8 cellular contexts compared by ENCODE assay signal in the genomic region with DNA sequence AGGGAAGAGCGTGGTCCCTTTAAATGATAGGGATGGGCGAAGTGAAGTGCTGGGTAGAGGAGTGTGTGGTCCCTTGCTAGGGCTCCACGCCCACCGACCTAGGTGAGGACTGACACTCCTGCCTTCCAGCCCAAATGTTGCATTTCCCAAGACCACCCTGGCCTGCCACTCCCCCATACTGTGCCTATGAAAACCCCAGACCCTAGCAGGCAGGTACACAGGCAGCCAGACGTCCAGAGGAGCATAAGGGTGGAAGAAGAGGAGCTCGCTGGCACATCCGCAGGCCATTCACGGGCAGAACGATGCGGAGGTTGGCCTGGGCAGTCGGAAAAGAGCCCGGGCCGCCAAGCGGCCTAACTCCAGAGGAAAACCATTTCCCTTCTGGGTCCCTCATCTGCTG. TPM values are rescaled to one million over a fixed set of nuclear protein-coding genes. Genes with fewer than 3 reads are reported as not detected.
DNase-seq lines count a peak whose midpoint lies in the region; ATAC-seq, FAIRE-seq and TF ChIP-seq lines count a peak whose summit lies in the region.

No MANE protein-coding gene starts in this region.

- CTCF ChIA-PET in endothelial cell of umbilical vein (lab: Charles Lee) = interaction anchor here (0.9 kb wide), 1 partner anchor 1321 kb away, joined by 3 read pairs; no protein-coding TSS in a partner anchor

- H2AFZ ChIP-seq in OCI-LY3 (ENCODE audit: low read depth, low read length) (peak overlapping the region; percentile 93), endothelial cell of umbilical vein (ENCODE audit: low read depth, low read length) (peak overlapping the region; percentile 78)

- H3K9me3 ChIP-seq in OCI-LY3 (ENCODE audit: insufficient read depth, low read length) (no peaks in the 10 kb centered on the region), endothelial cell of umbilical vein (replicated peaks; ENCODE audit: control insufficient read depth, insufficient read depth, low read length) (no peaks in the 10 kb centered on the region)

- peaks cover 39% of the 10 kb centered on the region for H3K79me2 ChIP-seq in OCI-LY3 (ENCODE audit: low read length)
- peaks cover 35% of the 10 kb centered on the region for H3K79me2 ChIP-seq in endothelial cell of umbilical vein (ENCODE audit: control insufficient read depth, insufficient read depth, low read length)

- H3K4me1 ChIP-seq in OCI-LY3 (ENCODE audit: low read length) (peaks cover 16% of the 10 kb centered on the region), endothelial cell of umbilical vein (ENCODE audit: control insufficient read depth, extremely low read depth, insufficient read depth, low read length) (peaks cover 20% of the 10 kb centered on the region)

- intact Hi-C loops in endothelial cell of umbilical vein (cut with micrococcal nuclease) = no loop called here

- no TSS peak for BruUV-seq in endothelial cell of umbilical vein (replicated peaks; lab: Mats Ljungman, UMichigan)

- H3K4me1 Mint-ChIP-seq in progenitor cell of endocrine pancreas (ENCODE audit: low read depth) = peaks cover 24% of the 10 kb centered on the region

- POLR2A ChIA-PET in endothelial cell of umbilical vein (lab: Charles Lee) = no interaction called here

- no peaks in the 10 kb centered on the region; the same call in 1 of the 2 replicates for H4K20me1 ChIP-seq in OCI-LY3 (ENCODE audit: insufficient read depth, low read length)
- no peaks in the 10 kb centered on the region for H4K20me1 ChIP-seq in endothelial cell of umbilical vein (replicated peaks; ENCODE audit: control insufficient read depth, extremely low read depth, insufficient read depth, low read length)

- no peaks in the 10 kb centered on the region for H3K9me1 ChIP-seq in endothelial cell of umbilical vein (replicated peaks; ENCODE audit: control insufficient read depth, extremely low read depth, insufficient read depth, low read length)

- DNase-seq in GM06990 (ENCODE audit: extremely low read depth, insufficient read length) = peak; percentile 10
- no peak for DNase-seq in endothelial cell of umbilical vein (ENCODE audit: low read depth, low spot score)
- no peak for DNase-seq in progenitor cell of endocrine pancreas (ENCODE audit: low spot score, unreplicated experiment)
- DNase-seq in activated CD4-positive, CD25-positive, alpha-beta regulatory T cell treated with anti-CD3 and anti-CD28 coated beads, Interleukin-2, amount 50 U/mL, for 72 hours = no peak
- no peak for DNase-seq in NCI-H2081 treated with DMSO at 0.1 percent for 48 hours (lab: John Stamatoyannopoulos, UW)
- no peak for DNase-seq in superior temporal gyrus (ENCODE audit: extremely low spot score)

- peak overlapping the region; percentile 96 for H3K4me3 Mint-ChIP-seq in progenitor cell of endocrine pancreas (ENCODE audit: low read depth)

- no peak overlapping the region for H3K27ac Mint-ChIP-seq in progenitor cell of endocrine pancreas

- H3K4me2 ChIP-seq in OCI-LY3 (ENCODE audit: low read length) = peak overlapping the region; percentile 78
- H3K4me2 ChIP-seq in endothelial cell of umbilical vein (ENCODE audit: insufficient read depth, low read length) = peak overlapping the region; percentile 65

- no peaks in the 10 kb centered on the region for H3K9me3 Mint-ChIP-seq in progenitor cell of endocrine pancreas (ENCODE audit: low read depth)

- TF ChIP-seq CTCF in GM06990 (IDR thresholded peaks at IDR 0.05; ENCODE audit: insufficient read depth, low read length, poor library complexity, severe bottlenecking) = no peak
- TF ChIP-seq CTCF in OCI-LY3 (IDR thresholded peaks at IDR 0.05; ENCODE audit: low read depth, low read length) = no peak
- TF ChIP-seq CTCF in endothelial cell of umbilical vein (IDR thresholded peaks at IDR 0.05; ENCODE audit: extremely low read depth in 1 of 2, insufficient read depth in 1 of 2, low read depth in 1 of 2, low read length in 2 of 2) = no peak
- no peak for TF ChIP-seq CTCF in progenitor cell of endocrine pancreas (IDR thresholded peaks at IDR 0.05; ENCODE audit: unreplicated experiment)

- TF ChIP-seq POLR2A in endothelial cell of umbilical vein (IDR thresholded peaks at IDR 0.05; ENCODE audit: low read depth, low read length) = no peak

- no peak for FAIRE-seq in endothelial cell of umbilical vein (lab: Jason Lieb, UNC)

- dilution Hi-C loops in endothelial cell of umbilical vein (cut with MboI; ENCODE audit: extremely low pct_ligation_motif_present, low sequenced_read_pairs) = no loop called here

- peaks cover 2% of the 10 kb centered on the region for H3K36me3 Mint-ChIP-seq in progenitor cell of endocrine pancreas (ENCODE audit: insufficient read depth)

- H3K36me3 ChIP-seq in GM06990 (ENCODE audit: control insufficient read depth, insufficient read depth, low read length) (no peaks in the 10 kb centered on the region), OCI-LY3 (replicated peaks; ENCODE audit: low read depth, low read length) (no peaks in the 10 kb centered on the region), endothelial cell of umbilical vein (ENCODE audit: control insufficient read depth in 2 of 2, extremely low read depth in 1 of 2, insufficient read depth in 2 of 2, low read length in 2 of 2) (no peaks in the 10 kb centered on the region)

- H3K9ac ChIP-seq in OCI-LY3 (ENCODE audit: low read length) = peak overlapping the region; percentile 87
- no peak overlapping the region for H3K9ac ChIP-seq in endothelial cell of umbilical vein (replicated peaks; ENCODE audit: extremely low read depth, insufficient read depth, low read length)

- H3K4me3 ChIP-seq in GM06990 (replicated peaks; ENCODE audit: low read depth, low read length) = peak overlapping the region; percentile 97
- peak overlapping the region; percentile 97 for H3K4me3 ChIP-seq in OCI-LY3 (ENCODE audit: low read length)
- no peak overlapping the region for H3K4me3 ChIP-seq in endothelial cell of umbilical vein (replicated peaks in 1 of 3; ENCODE audit: insufficient read depth in 1 of 3, low read depth in 1 of 3, low read length in 3 of 3)

- H3K27ac ChIP-seq in OCI-LY3 (ENCODE audit: low read length) = no peak overlapping the region
- no peak overlapping the region for H3K27ac ChIP-seq in endothelial cell of umbilical vein (ENCODE audit: insufficient read depth, low read depth, low read length)

- no peaks in the 10 kb centered on the region for H3K27me3 Mint-ChIP-seq in progenitor cell of endocrine pancreas

- H3K27me3 ChIP-seq in GM06990 (replicated peaks; ENCODE audit: control insufficient read depth, insufficient read depth, low read length) (no peaks in the 10 kb centered on the region), OCI-LY3 (ENCODE audit: low read depth, low read length) (no peaks in the 10 kb centered on the region), endothelial cell of umbilical vein (ENCODE audit: control insufficient read depth in 2 of 2, insufficient read depth in 2 of 2, low read length in 2 of 2) (no peaks in the 10 kb centered on the region)

- no peak for ATAC-seq in GM18511 (IDR thresholded peaks at IDR 0.05; ENCODE audit: unreplicated experiment)

TF ChIP-seq in endothelial cell of umbilical vein, 7 proteins besides CTCF, POLR2A, EP300 and RAD21:
- no peak for TF ChIP-seq MYC (IDR thresholded peaks at IDR 0.05; ENCODE audit: low read depth, low read length)
- no peak for TF ChIP-seq EZH2 (IDR thresholded peaks at IDR 0.05; ENCODE audit: borderline replicate concordance, low read depth, low read length, severe bottlenecking)
- no peak for TF ChIP-seq GATA2 (IDR thresholded peaks at IDR 0.05; ENCODE audit: insufficient read depth, insufficient read length, low read depth, low read length)
- TF ChIP-seq MAX (IDR thresholded peaks at IDR 0.05; ENCODE audit: insufficient read depth, insufficient read length) = no peak
- TF ChIP-seq POLR2AphosphoS5 (IDR thresholded peaks at IDR 0.05; ENCODE audit: insufficient read depth, low read depth, low read length) = no peak
- TF ChIP-seq FOS (IDR thresholded peaks at IDR 0.05; ENCODE audit: borderline replicate concordance, insufficient read depth, low read length) = no peak
- TF ChIP-seq JUN (IDR thresholded peaks at IDR 0.05; ENCODE audit: borderline replicate concordance, insufficient read depth, insufficient read length, low read depth) = no peak
TF ChIP-seq in endothelial cell of umbilical vein: peak in this region for 0.

RNA-seq across cellular contexts. Expression of gene IPO8, which starts 0.8 kb away (rescaled TPM):
- total RNA-seq in endothelial cell of umbilical vein = 44.7 and 52.5 TPM in 2 replicates
- polyA plus RNA-seq in endothelial cell of umbilical vein = 5.1 and 7.2 TPM in 2 replicates
- 8.5 and 8.8 TPM in 2 replicates for polyA plus RNA-seq in endothelial cell of umbilical vein (2011; cell fraction: cytosol; rRNA removed)
- polyA plus RNA-seq in endothelial cell of umbilical vein (2011; cell fraction: nucleus; rRNA removed) = 22.6 and 24.3 TPM in 2 replicates
- 26.9 and 33.4 TPM in 2 replicates for polyA plus RNA-seq in endothelial cell of umbilical vein (2012)
- 40.9 and 55.9 TPM in 2 replicates for polyA minus RNA-seq in endothelial cell of umbilical vein
- polyA minus RNA-seq in endothelial cell of umbilical vein (2011; cell fraction: cytosol; rRNA and poly(A)+ RNA removed) = 20.1 TPM
- 24.5 and 49.5 TPM in 2 replicates for polyA minus RNA-seq in endothelial cell of umbilical vein (2011; cell fraction: nucleus; rRNA and poly(A)+ RNA removed)
- 90.3 and 93.3 TPM in 2 replicates for total RNA-seq in progenitor cell of endocrine pancreas

RNA-seq across cellular contexts. Expression of gene CAPRIN2, which starts 58.3 kb away (rescaled TPM):
- total RNA-seq in endothelial cell of umbilical vein = 25.0 and 29.9 TPM in 2 replicates
- polyA plus RNA-seq in endothelial cell of umbilical vein = 11.3 and 13.5 TPM in 2 replicates
- polyA plus RNA-seq in endothelial cell of umbilical vein (2011; cell fraction: cytosol; rRNA removed) = 8.0 and 9.2 TPM in 2 replicates
- 95.4 and 104 TPM in 2 replicates for polyA plus RNA-seq in endothelial cell of umbilical vein (2011; cell fraction: nucleus; rRNA removed)
- polyA plus RNA-seq in endothelial cell of umbilical vein (2012) = 24.2 and 25.2 TPM in 2 replicates
- 13.4 and 19.5 TPM in 2 replicates for polyA minus RNA-seq in endothelial cell of umbilical vein
- polyA minus RNA-seq in endothelial cell of umbilical vein (2011; cell fraction: cytosol; rRNA and poly(A)+ RNA removed) = 7.1 TPM
- 31.7 and 44.6 TPM in 2 replicates for polyA minus RNA-seq in endothelial cell of umbilical vein (2011; cell fraction: nucleus; rRNA and poly(A)+ RNA removed)
- total RNA-seq in progenitor cell of endocrine pancreas = 82.2 and 91.5 TPM in 2 replicates

Comparison
In these comparisons a context has a peak if more than half of its experiments do, and no peak if none do; other contexts are left out.
1. H3K4me3 ChIP-seq: peak in GM06990 (single experiment) and OCI-LY3 (single experiment); none in endothelial cell of umbilical vein (0 of 3).